ENCODE assay signal across 8 cellular contexts in genomic region chr11:353315-353857, GRCh38. TPM values are rescaled to one million over a fixed set of nuclear protein-coding genes. Genes with fewer than 3 reads are reported as not detected.
DNase-seq lines count a peak whose midpoint lies in the region; ATAC-seq and TF ChIP-seq lines count a peak whose summit lies in the region.

No MANE protein-coding gene starts in this region.

- H3K4me1 Mint-ChIP-seq in activated naive CD4-positive, alpha-beta T cell treated with anti-CD3 and anti-CD28 coated beads, Interleukin-2, amount 50 U/mL, for 24 hours = peaks cover 45% of the 10 kb centered on the region

- peak in 2 of 56 donors; percentile 1 to 24 for TF ChIP-seq CTCF in dorsolateral prefrontal cortex (IDR thresholded peaks at IDR 0.05 in 54 of 56, conservative IDR thresholded peaks at IDR 0.05 in 2 of 56; ENCODE audit: low read depth in 1 of 56, partially characterized antibody in 56 of 56)
- TF ChIP-seq CTCF in mucosa of descending colon (IDR thresholded peaks at IDR 0.05) = no peak
- no peak for TF ChIP-seq CTCF in GM10248 (IDR thresholded peaks at IDR 0.05; ENCODE audit: control extremely low read depth, extremely low read depth, low read depth, missing control alignments)

- CTCF ChIA-PET in GM10248 (lab: Yijun Ruan, JAX) = interaction anchor here (1.3 to 1.8 kb wide), 3 partner anchors 11 to 103 kb away, joined by 3 to 8 read pairs (median 4); no protein-coding TSS in a partner anchor

- H3K27me3 ChIP-seq in dorsolateral prefrontal cortex = no peaks in the 10 kb centered on the region

- H3K36me3 ChIP-seq in mucosa of descending colon (ENCODE audit: low read depth) (no peaks in the 10 kb centered on the region), urinary bladder (ENCODE audit: insufficient read depth) (no peaks in the 10 kb centered on the region)

- peak overlapping the region; percentile 10 to 99 (median 95) for H3K27ac ChIP-seq in dorsolateral prefrontal cortex
- peak overlapping the region; percentile 86 for H3K27ac ChIP-seq in urinary bladder (ENCODE audit: low read depth)

- 15% methylated on average over 12 of the region's 12 CpGs for WGBS in urinary bladder

- H3K4me3 ChIP-seq in dorsolateral prefrontal cortex (peak overlapping the region in 3 of 59 donors; percentile 4 to 9 (median 7)), mucosa of descending colon (no peak overlapping the region), urinary bladder (ENCODE audit: low read depth, low read length) (no peak overlapping the region)

- intact Hi-C loops in dorsolateral prefrontal cortex (cut with DNase I) = no loop called here
- intact Hi-C loops in mucosa of descending colon (cut with DNase I, micrococcal nuclease) = no loop called here

- H3K27me3 Mint-ChIP-seq in activated naive CD4-positive, alpha-beta T cell treated with anti-CD3 and anti-CD28 coated beads, Interleukin-2, amount 50 U/mL, for 24 hours = no peaks in the 10 kb centered on the region

- no peak for DNase-seq in activated naive CD4-positive, alpha-beta T cell treated with anti-CD3 and anti-CD28 coated beads, Interleukin-2, amount 50 U/mL, for 16 hours
- DNase-seq in dorsolateral prefrontal cortex (peak in 9 of 10 donors; percentile 21 to 75 (median 66)), mucosa of descending colon (peak; percentile 72 to 80 (median 78)), GM10248 (ENCODE audit: extremely low spot score) (no peak), COR-L47 (lab: John Stamatoyannopoulos, UW) (no peak)
- no peak for DNase-seq in activated CD4-positive, alpha-beta T cell treated with anti-CD3 and anti-CD28 coated beads, Interleukin-2, amount 50 U/mL, for 48 hours

- H3K9me3 Mint-ChIP-seq in activated naive CD4-positive, alpha-beta T cell treated with anti-CD3 and anti-CD28 coated beads, Interleukin-2, amount 50 U/mL, for 24 hours = no peaks in the 10 kb centered on the region

- ATAC-seq in mucosa of descending colon = peak; percentile 31

- peaks cover 28% of the 10 kb centered on the region for H3K4me1 ChIP-seq in mucosa of descending colon (ENCODE audit: low read depth)
- no peaks in the 10 kb centered on the region for H3K4me1 ChIP-seq in urinary bladder (ENCODE audit: insufficient read depth)

- H3K9me3 ChIP-seq in mucosa of descending colon = no peaks in the 10 kb centered on the region

- H3K27ac Mint-ChIP-seq in activated naive CD4-positive, alpha-beta T cell treated with anti-CD3 and anti-CD28 coated beads, Interleukin-2, amount 50 U/mL, for 24 hours = peak overlapping the region; percentile 85

- POLR2A ChIA-PET in GM10248 (lab: Yijun Ruan, JAX) = no interaction called here

- H3K36me3 Mint-ChIP-seq in activated naive CD4-positive, alpha-beta T cell treated with anti-CD3 and anti-CD28 coated beads, Interleukin-2, amount 50 U/mL, for 24 hours = no peaks in the 10 kb centered on the region

- H3K4me3 Mint-ChIP-seq in activated naive CD4-positive, alpha-beta T cell treated with anti-CD3 and anti-CD28 coated beads, Interleukin-2, amount 50 U/mL, for 24 hours = peak overlapping the region; percentile 3

RNA-seq across cellular contexts. Expression of gene B4GALNT4, which starts 15.9 kb away (rescaled TPM):
- total RNA-seq in dorsolateral prefrontal cortex (100 to 1,000 TPM in 116 of 120 experiments, 10 to 100 TPM in 4; 81.4 to 330 (median 132) TPM), mucosa of descending colon (10 to 100 TPM in 1 of 3 donors, 1 to 10 TPM in 2; 2.1 to 11.8 (median 2.2) TPM), urinary bladder (13.4 TPM)
- 5.1 TPM for polyA plus RNA-seq in urinary bladder

RNA-seq across cellular contexts. Expression of gene IFITM3, which starts 32.7 kb away (rescaled TPM):
- total RNA-seq in dorsolateral prefrontal cortex (100 to 1,000 TPM in 115 of 120 experiments, 10 to 100 TPM in 5; 78.3 to 905 (median 216) TPM), mucosa of descending colon (100 to 1,000 TPM in 2 of 3 donors, 10 to 100 TPM in 1; 76.1 to 410 (median 353) TPM), urinary bladder (43.2 TPM)
- 2,675 TPM for polyA plus RNA-seq in urinary bladder

RNA-seq across cellular contexts. Expression of gene IFITM1, which starts 39.5 kb away (rescaled TPM):
- total RNA-seq in dorsolateral prefrontal cortex = 100 to 1,000 TPM in 23 of 120 experiments, 10 to 100 TPM in 97; 19.2 to 217 (median 70.2) TPM
- 100 to 1,000 TPM in 1 of 3 donors, 10 to 100 TPM in 2; 80.2 to 182 (median 87.3) TPM for total RNA-seq in mucosa of descending colon
- 20.9 TPM for total RNA-seq in urinary bladder
- 599 TPM for polyA plus RNA-seq in urinary bladder

RNA-seq across cellular contexts. Expression of gene PKP3, which starts 40.6 kb away (rescaled TPM):
- 1 to 10 TPM in 96 of 120 experiments, under 1 TPM in 22, not detected in 2; 0.29 to 5.2 (median 1.7) TPM for total RNA-seq in dorsolateral prefrontal cortex
- total RNA-seq in mucosa of descending colon = 100 to 1,000 TPM in 2 of 3 donors, 10 to 100 TPM in 1; 73.3 to 174 (median 143) TPM
- total RNA-seq in urinary bladder = 5.2 TPM
- polyA plus RNA-seq in urinary bladder = 8.4 TPM

RNA-seq across cellular contexts. Expression of gene IFITM2, which starts 45.8 kb away (rescaled TPM):
- total RNA-seq in dorsolateral prefrontal cortex = 100 to 1,000 TPM in 70 of 120 experiments, 10 to 100 TPM in 50; 21.6 to 340 (median 114) TPM
- 100 to 1,000 TPM in 2 of 3 donors, 10 to 100 TPM in 1; 57.2 to 254 (median 111) TPM for total RNA-seq in mucosa of descending colon
- total RNA-seq in urinary bladder = 14.8 TPM
- polyA plus RNA-seq in urinary bladder = 765 TPM

Comparison
In these comparisons a context has a peak if more than half of its experiments do, and no peak if none do; other contexts are left out.
1. DNase-seq: peak in dorsolateral prefrontal cortex (9 of 10) and mucosa of descending colon (3 of 3); none in activated naive CD4-positive, alpha-beta T cell treated with anti-CD3 and anti-CD28 coated beads, Interleukin-2, amount 50 U/mL, for 16 hours (single experiment), GM10248 (single experiment), activated CD4-positive, alpha-beta T cell treated with anti-CD3 and anti-CD28 coated beads, Interleukin-2, amount 50 U/mL, for 48 hours (0 of 2) and COR-L47 (single experiment).